30 cellular contexts compared by ENCODE assay signal in genomic region chr12:116069943-116070342, GRCh38.
"Had no signal": no experiment of that assay in that cellular context is flagged by ENCODE, and none has a peak within 500 bp of the region (broad histone marks: within the 10 kb centered on the region; RNA-seq: fewer than 3 reads in every experiment).

No MANE protein-coding gene starts in this region.

- DNase-seq: activated CD4-positive, alpha-beta memory T cell treated with anti-CD3 and anti-CD28 coated beads for 36 hours; activated CD4-positive, alpha-beta T cell treated with anti-CD3 and anti-CD28 coated beads, Interleukin-2, amount 10 ng/mL, durations not matched to agents 7 days and 5 days; activated CD4-positive, CD25-positive, alpha-beta regulatory T cell; activated CD8-positive, alpha-beta memory T cell treated with anti-CD3 and anti-CD28 coated beads for 24 hours; activated gamma-delta T cell; activated naive CD4-positive, alpha-beta T cell treated with anti-CD3 and anti-CD28 coated beads for 36 hours; activated T-cell treated with anti-CD3 and anti-CD28 coated beads, Interleukin-2, amount 50 U/mL, for 4 hours; amygdala; Kasumi-1; KBM-7; NCI-H1105 treated with DMSO at 0.1 percent for 48 hours; NCI-H146; NCI-H187 treated with DMSO at 0.1 percent for 48 hours; NCI-H2081 treated with DMSO at 0.1 percent for 48 hours; NCI-H446; NCI-H524; NCI-H748 treated with DMSO at 0.1 percent for 48 hours; OCI-M1; RPMI8226; T-cell; T-helper 2 cell; T1000 had no signal

- H3K27me3 Mint-ChIP-seq: activated CD4-positive, alpha-beta memory T cell treated with anti-CD3 and anti-CD28 coated beads for 36 hours; activated CD4-positive, alpha-beta T cell treated with anti-CD3 and anti-CD28 coated beads, Interleukin-2, amount 10 ng/mL, durations not matched to agents 7 days and 5 days; activated naive CD8-positive, alpha-beta T cell; activated T-helper 17 cell treated with anti-CD3 and anti-CD28 coated beads, Interleukin-2, amount 50 U/mL, for 72 hours; brain; T-cell had no signal

- FAIRE-seq: astrocyte had no signal

- ATAC-seq: activated T-cell treated with anti-CD3 and anti-CD28 coated beads, Interleukin-2, amount 50 U/mL, for 4 hours; activated T-helper 17 cell treated with anti-CD3 and anti-CD28 coated beads, Interleukin-2, amount 50 U/mL, for 72 hours; Panc1; Right ventricle myocardium inferior; T-cell had no signal

- H3K9me3 Mint-ChIP-seq: activated CD4-positive, alpha-beta memory T cell treated with anti-CD3 and anti-CD28 coated beads for 36 hours; activated CD4-positive, alpha-beta T cell treated with anti-CD3 and anti-CD28 coated beads, Interleukin-2, amount 10 ng/mL, durations not matched to agents 7 days and 5 days; activated naive CD4-positive, alpha-beta T cell treated with anti-CD3 and anti-CD28 coated beads for 36 hours; activated T-cell treated with anti-CD3 and anti-CD28 coated beads, Interleukin-2, amount 50 U/mL, for 4 hours; activated T-helper 17 cell treated with anti-CD3 and anti-CD28 coated beads, Interleukin-2, amount 50 U/mL, for 72 hours; brain; T-cell had no signal

- H3K4me3 Mint-ChIP-seq: activated CD4-positive, alpha-beta memory T cell treated with anti-CD3 and anti-CD28 coated beads for 36 hours; activated CD4-positive, alpha-beta T cell treated with anti-CD3 and anti-CD28 coated beads, Interleukin-2, amount 10 ng/mL, durations not matched to agents 7 days and 5 days; activated naive CD4-positive, alpha-beta T cell treated with anti-CD3 and anti-CD28 coated beads for 36 hours; activated naive CD8-positive, alpha-beta T cell; activated T-cell treated with anti-CD3 and anti-CD28 coated beads, Interleukin-2, amount 50 U/mL, for 4 hours; activated T-helper 17 cell treated with anti-CD3 and anti-CD28 coated beads, Interleukin-2, amount 50 U/mL, for 72 hours; brain; T-cell had no signal

- H3K4me3 ChIP-seq: SK-N-MC had no signal

- H3K36me3 Mint-ChIP-seq: activated CD4-positive, alpha-beta memory T cell treated with anti-CD3 and anti-CD28 coated beads for 36 hours; brain; T-cell had no signal

- H3K27ac Mint-ChIP-seq: activated CD4-positive, alpha-beta memory T cell treated with anti-CD3 and anti-CD28 coated beads for 36 hours; activated CD4-positive, alpha-beta T cell treated with anti-CD3 and anti-CD28 coated beads, Interleukin-2, amount 10 ng/mL, durations not matched to agents 7 days and 5 days; activated naive CD4-positive, alpha-beta T cell treated with anti-CD3 and anti-CD28 coated beads for 36 hours; activated naive CD8-positive, alpha-beta T cell; activated T-helper 17 cell treated with anti-CD3 and anti-CD28 coated beads, Interleukin-2, amount 50 U/mL, for 72 hours; brain had no signal

- H3K27ac ChIP-seq: SK-N-MC, VCaP had no signal
